ENCODE assay signal across 8 cellular contexts in genomic region chr10:70816220-70816894, GRCh38.
DNase-seq lines count a peak whose midpoint lies in the region; ATAC-seq lines count a peak whose summit lies in the region.

No MANE protein-coding gene starts in this region.

- peak; percentile 28 for ATAC-seq in HG02870 (IDR thresholded peaks at IDR 0.05; ENCODE audit: unreplicated experiment)

- H3K27ac ChIP-seq in layer of hippocampus (ENCODE audit: low read depth, low read length), result peak overlapping the region; percentile 72

- DNase-seq in SHP77 (lab: John Stamatoyannopoulos, UW), result peak; percentile 3 to 22
- DNase-seq in SHP77 treated with DMSO at 0.1 percent for 48 hours (lab: John Stamatoyannopoulos, UW), result no peak
- DNase-seq in NCI-H2196 treated with DMSO at 0.1 percent for 48 hours (lab: John Stamatoyannopoulos, UW; ENCODE audit: unreplicated experiment), result peak; percentile 42
- peak; percentile 65 for DNase-seq in activated CD4-positive, alpha-beta T cell treated with anti-CD3 and anti-CD28 coated beads for 48 hours
- peak; percentile 38 for DNase-seq in cortex of kidney (lab: John Stamatoyannopoulos, UW)
- peak; percentile 66 for DNase-seq in stimulated activated CD4-positive, alpha-beta T cell treated with anti-CD3 and anti-CD28 coated beads, Interleukin-15, amount 100 ng/mL, for 24 hours

- no peaks in the 10 kb centered on the region for H3K27me3 ChIP-seq in layer of hippocampus (ENCODE audit: control insufficient read depth, insufficient read depth, low read length)
